In the genomic region with DNA sequence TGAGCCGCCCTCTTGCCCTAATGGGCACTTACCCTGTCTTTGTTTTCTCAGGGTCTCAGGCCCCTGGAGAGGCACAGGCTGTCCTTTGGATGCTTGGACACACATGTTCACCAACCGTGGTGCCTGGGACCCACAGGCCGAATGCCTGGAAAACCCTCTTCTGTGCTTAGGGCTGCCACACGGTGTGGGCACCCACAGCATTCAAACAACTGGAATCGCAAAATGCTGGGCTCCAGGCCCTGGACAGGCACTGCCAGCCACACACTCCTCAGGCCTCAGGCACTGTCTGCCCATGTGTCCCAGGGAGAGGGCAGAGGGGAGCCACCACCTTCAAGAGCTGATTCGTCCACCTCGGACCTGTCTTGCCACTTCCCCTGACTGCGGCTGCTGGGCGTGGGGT, we compare ENCODE assay signal across 36 cellular contexts.
"Had no signal": no experiment of that assay in that cellular context is flagged by ENCODE, and none has a peak within 500 bp of the region (broad histone marks: within the 10 kb centered on the region; RNA-seq: fewer than 3 reads in every experiment).

No MANE protein-coding gene starts in this region.

- H3K27me3 Mint-ChIP-seq: activated naive CD8-positive, alpha-beta T cell treated with anti-CD3 and anti-CD28 coated beads for 36 hours had no signal

- H3K9me3 Mint-ChIP-seq: activated B cell treated with CpG ODN at 0.5 μM for 24 hours; activated CD4-positive, alpha-beta memory T cell treated with anti-CD3 and anti-CD28 coated beads for 36 hours; activated CD4-positive, alpha-beta T cell treated with anti-CD3 and anti-CD28 coated beads, Interleukin-2, amount 10 ng/mL, durations not matched to agents 24 days and 14 days; activated CD8-positive, alpha-beta T cell treated with anti-CD3 and anti-CD28 coated beads for 36 hours; activated naive CD4-positive, alpha-beta T cell treated with anti-CD3 and anti-CD28 coated beads for 36 hours; activated naive CD4-positive, alpha-beta T cell treated with anti-CD3 and anti-CD28 coated beads, Interleukin-2, amount 50 U/mL, for 72 hours; activated T-helper 1 cell treated with anti-CD3 and anti-CD28 coated beads, Interleukin-12 subunit alpha, Interleukin-12 subunit beta, Interleukin-2, Interleukin-4 antibody, amounts not matched to agents 30 ng/mL and 10 ng/mL and 1 ng/mL, durations not matched to agents 14 hours and 24 hours and 36 hours; activated T-helper 17 cell treated with anti-CD3 and anti-CD28 coated beads, Interleukin-2, amount 50 U/mL, for 72 hours; central memory CD8-positive, alpha-beta T cell; T-cell had no signal

- H3K9me3 ChIP-seq: adrenal gland, body of pancreas, breast epithelium had no signal

- H3K4me3 Mint-ChIP-seq: activated B cell treated with CpG ODN at 0.5 μM for 24 hours; activated CD4-positive, alpha-beta memory T cell treated with anti-CD3 and anti-CD28 coated beads for 36 hours; activated CD4-positive, alpha-beta T cell treated with anti-CD3 and anti-CD28 coated beads, Interleukin-2, amount 10 ng/mL, durations not matched to agents 24 days and 14 days; activated CD8-positive, alpha-beta T cell treated with anti-CD3 and anti-CD28 coated beads for 36 hours; activated naive CD4-positive, alpha-beta T cell treated with anti-CD3 and anti-CD28 coated beads for 36 hours; activated naive CD8-positive, alpha-beta T cell treated with anti-CD3 and anti-CD28 coated beads for 36 hours; activated T-cell treated with anti-CD3 and anti-CD28 coated beads, Interleukin-2, amount 50 U/mL, for 4 hours; activated T-cell treated with anti-CD3 and anti-CD28 coated beads, Interleukin-2, amount 50 U/mL, for 72 hours; activated T-helper 1 cell treated with anti-CD3 and anti-CD28 coated beads, Interleukin-12 subunit alpha, Interleukin-12 subunit beta, Interleukin-2, Interleukin-4 antibody, amounts not matched to agents 30 ng/mL and 10 ng/mL and 1 ng/mL, durations not matched to agents 14 hours and 24 hours and 36 hours; activated T-helper 17 cell treated with anti-CD3 and anti-CD28 coated beads, Interleukin-2, amount 50 U/mL, for 72 hours; central memory CD8-positive, alpha-beta T cell; T-cell; T-helper 17 cell had no signal

- H3K27me3 ChIP-seq: adrenal gland, body of pancreas, brain microvascular endothelial cell, breast epithelium, cardiac muscle cell had no signal

- H3K36me3 ChIP-seq: adrenal gland, brain microvascular endothelial cell, breast epithelium, cardiac muscle cell had no signal

- H3K36me3 Mint-ChIP-seq: activated CD4-positive, alpha-beta memory T cell treated with anti-CD3 and anti-CD28 coated beads for 36 hours; activated naive CD4-positive, alpha-beta T cell treated with anti-CD3 and anti-CD28 coated beads, Interleukin-2, amount 50 U/mL, for 72 hours; T-cell had no signal

- DNase-seq: activated B cell treated with CpG ODN at 0.5 μM for 24 hours; activated CD4-positive, alpha-beta memory T cell treated with anti-CD3 and anti-CD28 coated beads for 36 hours; activated CD4-positive, alpha-beta T cell treated with anti-CD3 and anti-CD28 coated beads for 4 hours; activated CD4-positive, alpha-beta T cell treated with anti-CD3 and anti-CD28 coated beads, Interleukin-2, amount 10 ng/mL, durations not matched to agents 24 days and 14 days; activated CD4-positive, alpha-beta T cell treated with anti-CD3 and anti-CD28 coated beads, Interleukin-2, amount 50 U/mL, for 1 hour; activated CD4-positive, alpha-beta T cell treated with anti-CD3 and anti-CD28 coated beads, Interleukin-2, amount 50 U/mL, for 4 hours; activated CD4-positive, CD25-positive, alpha-beta regulatory T cell treated with anti-CD3 and anti-CD28 coated beads, Interleukin-2, amount 50 U/mL, for 72 hours; activated CD8-positive, alpha-beta memory T cell treated with anti-CD3 and anti-CD28 coated beads, Interleukin-2, amount 50 U/mL, for 4 hours; activated CD8-positive, alpha-beta T cell treated with anti-CD3 and anti-CD28 coated beads for 36 hours; activated effector memory CD4-positive, alpha-beta T cell treated with anti-CD3 and anti-CD28 coated beads, Interleukin-2, amount 50 U/mL, for 16 hours; activated gamma-delta T cell treated with Interleukin-2 at 50 U/mL for 16 hours; activated naive CD4-positive, alpha-beta T cell; activated naive CD4-positive, alpha-beta T cell treated with anti-CD3 and anti-CD28 coated beads for 36 hours; activated naive CD4-positive, alpha-beta T cell treated with anti-CD3 and anti-CD28 coated beads, Interleukin-2, amount 50 U/mL, for 16 hours; activated naive CD8-positive, alpha-beta T cell treated with anti-CD3 and anti-CD28 coated beads for 36 hours; activated T-cell treated with anti-CD3 and anti-CD28 coated beads for 4 hours; activated T-cell treated with anti-CD3 and anti-CD28 coated beads, Interleukin-2, amount 50 U/mL, for 1 hour; activated T-cell treated with anti-CD3 and anti-CD28 coated beads, Interleukin-2, amount 50 U/mL, for 4 hours; activated T-cell treated with anti-CD3 and anti-CD28 coated beads, Interleukin-2, amount 50 U/mL, for 72 hours; adrenal gland; amniotic stem cell; body of pancreas; brain microvascular endothelial cell; caudate nucleus; cerebellar nuclear complex; T-cell; T-helper 17 cell had no signal

- H3K4me1 ChIP-seq: adrenal gland, body of pancreas, breast epithelium had no signal

- H3K4me1 Mint-ChIP-seq: activated B cell treated with CpG ODN at 0.5 μM for 24 hours; activated CD4-positive, alpha-beta T cell treated with anti-CD3 and anti-CD28 coated beads, Interleukin-2, amount 10 ng/mL, durations not matched to agents 24 days and 14 days; activated naive CD8-positive, alpha-beta T cell treated with anti-CD3 and anti-CD28 coated beads for 36 hours; activated T-helper 17 cell treated with anti-CD3 and anti-CD28 coated beads, Interleukin-2, amount 50 U/mL, for 72 hours; central memory CD8-positive, alpha-beta T cell; T-cell had no signal

- FAIRE-seq: astrocyte, TTC549 had no signal

- H3K4me3 ChIP-seq: adrenal gland, body of pancreas, breast epithelium, cardiac muscle cell had no signal

- ATAC-seq: activated CD8-positive, alpha-beta T cell treated with anti-CD3 and anti-CD28 coated beads for 36 hours; activated naive CD4-positive, alpha-beta T cell treated with anti-CD3 and anti-CD28 coated beads, Interleukin-2, amount 50 U/mL, for 72 hours; activated T-cell treated with anti-CD3 and anti-CD28 coated beads, Interleukin-2, amount 50 U/mL, for 4 hours; activated T-cell treated with anti-CD3 and anti-CD28 coated beads, Interleukin-2, amount 50 U/mL, for 72 hours; activated T-helper 17 cell treated with anti-CD3 and anti-CD28 coated beads, Interleukin-2, amount 50 U/mL, for 72 hours; body of pancreas; T-cell; T-helper 17 cell had no signal

- H3K27ac ChIP-seq: adrenal gland, body of pancreas, brain microvascular endothelial cell, breast epithelium, cardiac muscle cell, VCaP had no signal

- H3K27ac Mint-ChIP-seq: activated B cell treated with CpG ODN at 0.5 μM for 24 hours; activated CD4-positive, alpha-beta memory T cell treated with anti-CD3 and anti-CD28 coated beads for 36 hours; activated CD4-positive, alpha-beta T cell treated with anti-CD3 and anti-CD28 coated beads, Interleukin-2, amount 10 ng/mL, durations not matched to agents 24 days and 14 days; activated CD8-positive, alpha-beta T cell treated with anti-CD3 and anti-CD28 coated beads for 36 hours; activated naive CD4-positive, alpha-beta T cell treated with anti-CD3 and anti-CD28 coated beads for 36 hours; activated naive CD8-positive, alpha-beta T cell treated with anti-CD3 and anti-CD28 coated beads for 36 hours; activated T-cell treated with anti-CD3 and anti-CD28 coated beads, Interleukin-2, amount 50 U/mL, for 72 hours; activated T-helper 1 cell treated with anti-CD3 and anti-CD28 coated beads, Interleukin-12 subunit alpha, Interleukin-12 subunit beta, Interleukin-2, Interleukin-4 antibody, amounts not matched to agents 30 ng/mL and 10 ng/mL and 1 ng/mL, durations not matched to agents 14 hours and 24 hours and 36 hours; activated T-helper 17 cell treated with anti-CD3 and anti-CD28 coated beads, Interleukin-2, amount 50 U/mL, for 72 hours; T-cell; T-helper 17 cell had no signal
